In the genomic region with DNA sequence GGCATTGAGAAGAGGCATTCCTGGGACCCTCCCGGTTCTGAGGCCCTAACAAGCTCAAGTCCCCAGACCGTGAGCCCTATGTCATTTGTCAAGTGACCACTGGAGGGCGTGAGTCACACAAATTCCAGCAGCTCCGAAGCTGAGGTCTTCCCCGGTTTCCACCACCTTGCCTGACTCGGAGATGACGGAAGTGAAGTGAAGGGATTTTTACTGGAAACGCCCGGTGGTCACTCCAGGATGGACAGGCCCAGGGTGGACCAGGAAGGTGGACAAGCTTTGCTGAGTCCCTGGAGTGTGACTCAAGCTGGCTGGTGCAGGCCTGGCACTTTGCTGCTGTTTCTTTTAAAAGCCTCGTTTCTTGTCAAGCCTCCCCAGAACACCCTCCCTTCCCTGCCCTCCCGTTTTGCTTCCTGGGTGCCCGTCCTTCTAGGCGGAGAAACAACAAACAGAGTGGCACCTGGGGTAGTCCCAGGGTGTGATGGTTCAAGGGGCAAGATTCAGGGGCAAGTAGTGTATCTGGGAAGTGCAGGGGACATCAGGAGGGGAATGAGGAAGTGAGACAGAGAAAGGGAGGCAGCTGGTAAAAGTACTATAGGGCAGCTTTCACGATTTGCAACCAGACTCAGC, we compare ENCODE assay signal across 8 cellular contexts. TPM values are rescaled to one million over a fixed set of nuclear protein-coding genes. Genes with fewer than 3 reads are reported as not detected.
DNase-seq lines count a peak whose midpoint lies in the region; ATAC-seq and TF ChIP-seq lines count a peak whose summit lies in the region.

No MANE protein-coding gene starts in this region.

- H3K9me3 Mint-ChIP-seq in T-helper 1 cell treated with Interleukin-12 subunit alpha and Interleukin-12 subunit beta and Interleukin-4 antibody, amounts not matched to agents 30 μg/mL and 1 μg/mL, for 36 hours, result peaks cover 10% of the 10 kb centered on the region

- peaks cover 3% of the 10 kb centered on the region for H3K36me3 Mint-ChIP-seq in T-helper 1 cell treated with Interleukin-12 subunit alpha and Interleukin-12 subunit beta and Interleukin-4 antibody, amounts not matched to agents 30 μg/mL and 1 μg/mL, for 36 hours (ENCODE audit: low read depth)

- peak overlapping the region in 1 of 2 donors; percentile 48 for H3K27ac ChIP-seq in aorta (ENCODE audit: low read depth in 1 of 2, low read length in 2 of 2)

- peak; percentile 85 for TF ChIP-seq CTCF in HFF-Myc (IDR thresholded peaks at IDR 0.05; ENCODE audit: low read depth, low read length, missing control alignments)

- intact Hi-C loops in aorta (cut with DNase I), result loop anchor here in 1 of 2 donors (5.0 to 10.0 kb wide), 2 partner anchors 77 to 449 kb away; no protein-coding TSS in a partner anchor

- H3K4me3 ChIP-seq in HFF-Myc (replicated peaks; ENCODE audit: low read depth, low read length) (no peak overlapping the region), aorta (ENCODE audit: low read length in 2 of 2) (peak overlapping the region in 1 of 2 donors; percentile 2)

- H3K4me3 Mint-ChIP-seq in T-helper 1 cell treated with Interleukin-12 subunit alpha and Interleukin-12 subunit beta and Interleukin-4 antibody, amounts not matched to agents 30 μg/mL and 1 μg/mL, for 36 hours, result peak overlapping the region; percentile 77

- H3K36me3 ChIP-seq in aorta (ENCODE audit: control insufficient read depth in 1 of 2, insufficient read depth in 2 of 2, low read length in 1 of 2), result no peaks in the 10 kb centered on the region

- no peaks in the 10 kb centered on the region for H3K27me3 ChIP-seq in aorta (ENCODE audit: control insufficient read depth in 1 of 2, insufficient read depth in 2 of 2, low read length in 1 of 2)

- no peaks in the 10 kb centered on the region for H3K4me1 ChIP-seq in aorta (ENCODE audit: control insufficient read depth in 1 of 2, insufficient read depth in 2 of 2, low read length in 2 of 2)

- ATAC-seq in aorta (ENCODE audit: low FRiP score), result peak; percentile 94

- H3K9me3 ChIP-seq in aorta (ENCODE audit: control insufficient read depth, low read length), result no peaks in the 10 kb centered on the region

- DNase-seq in ELF-1 (ENCODE audit: low read depth, low spot score), result peak; percentile 95
- DNase-seq in HFF-Myc (ENCODE audit: extremely low read depth, low read depth), result peak; percentile 78
- peak; percentile 88 for DNase-seq in NCI-H1436 (lab: John Stamatoyannopoulos, UW)
- DNase-seq in anterior cingulate cortex (lab: John Stamatoyannopoulos, UW), result peak in 56 of 58 donors; percentile 30 to 88 (median 66)
- peak; percentile 90 for DNase-seq in hepatic stellate cell (ENCODE audit: low spot score)
- DNase-seq in retina, result peak; percentile 93
- DNase-seq in aorta, result peak; percentile 87 to 88

- peak overlapping the region; percentile 93 for H3K27ac Mint-ChIP-seq in T-helper 1 cell treated with Interleukin-12 subunit alpha and Interleukin-12 subunit beta and Interleukin-4 antibody, amounts not matched to agents 30 μg/mL and 1 μg/mL, for 36 hours

- no peaks in the 10 kb centered on the region for H3K27me3 Mint-ChIP-seq in T-helper 1 cell treated with Interleukin-12 subunit alpha and Interleukin-12 subunit beta and Interleukin-4 antibody, amounts not matched to agents 30 μg/mL and 1 μg/mL, for 36 hours (ENCODE audit: low read depth)

- 1 to 2% methylated on average over 14 of the region's 14 CpGs for WGBS in aorta, 2 donors

- H3K4me1 Mint-ChIP-seq in T-helper 1 cell treated with Interleukin-12 subunit alpha and Interleukin-12 subunit beta and Interleukin-4 antibody, amounts not matched to agents 30 μg/mL and 1 μg/mL, for 36 hours (ENCODE audit: low read depth), result peaks cover 41% of the 10 kb centered on the region

RNA-seq across cellular contexts. Expression of gene NOS2, which starts 5.3 kb away (rescaled TPM):
- under 1 TPM; 0.16 to 0.48 TPM for total RNA-seq in aorta
- polyA plus RNA-seq in aorta, result under 1 TPM; 0.36 to 0.38 TPM
